Comparison of ENCODE assay signal across 8 cellular contexts in the genomic region with DNA sequence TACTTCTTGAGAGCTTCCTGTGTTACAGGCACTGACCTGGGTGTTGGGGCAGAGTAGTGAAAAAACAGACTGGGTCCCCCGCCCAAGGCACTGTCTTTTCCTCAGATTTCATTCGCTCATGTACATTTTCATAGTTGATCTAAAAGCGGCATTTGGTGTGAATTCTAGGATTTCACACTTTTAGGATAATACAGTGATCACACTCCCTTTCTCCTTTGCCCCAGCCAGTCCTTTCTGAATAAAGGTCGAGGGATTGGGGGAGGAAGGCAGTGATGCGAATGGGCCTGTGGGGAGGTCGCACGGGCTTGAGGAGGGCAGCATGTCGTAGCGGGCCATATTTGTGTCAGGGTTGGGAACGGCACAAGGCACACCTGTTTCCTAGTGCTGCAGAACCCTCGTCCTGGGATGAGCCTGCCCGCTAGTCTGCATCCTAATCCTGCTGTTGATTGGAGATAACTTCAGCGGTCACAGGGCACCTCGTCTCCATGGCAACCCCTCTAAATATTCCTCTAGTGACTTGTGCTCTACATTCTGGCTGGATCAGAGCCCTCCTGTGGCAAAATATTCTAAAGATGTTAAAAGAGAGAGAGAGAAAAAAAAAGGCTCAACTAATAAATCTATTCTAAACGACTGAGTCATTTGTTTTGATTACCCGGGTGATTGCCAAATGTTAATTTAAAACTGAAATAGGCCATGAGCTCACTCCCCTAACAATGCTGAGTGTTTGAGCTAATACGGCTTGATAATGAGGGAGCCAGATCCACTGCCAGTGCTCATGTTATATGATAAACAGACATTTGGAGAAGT. TPM values are rescaled to one million over a fixed set of nuclear protein-coding genes. Genes with fewer than 3 reads are reported as not detected.
DNase-seq lines count a peak whose midpoint lies in the region; ATAC-seq, FAIRE-seq and TF ChIP-seq lines count a peak whose summit lies in the region.

No MANE protein-coding gene starts in this region.

- no peak for TF ChIP-seq POLR2A in tibial nerve (IDR thresholded peaks at IDR 0.05)

- H3K36me3 Mint-ChIP-seq in activated naive CD8-positive, alpha-beta T cell treated with anti-CD3 and anti-CD28 coated beads, Interleukin-2, amount 50 U/mL, for 24 hours (ENCODE audit: low read depth), result no peaks in the 10 kb centered on the region
- peaks cover 5% of the 10 kb centered on the region for H3K36me3 Mint-ChIP-seq in stimulated activated effector memory CD8-positive, alpha-beta T cell treated with anti-CD3 and anti-CD28 coated beads, Interleukin-12 subunit alpha, Interleukin-12 subunit beta, amount 100 ng/mL, for 72 hours

- H3K27ac ChIP-seq in tibial nerve, result peak overlapping the region; percentile 48 to 85 (median 72)

- no peak for ATAC-seq in HG02970 (IDR thresholded peaks at IDR 0.05; ENCODE audit: low FRiP score, unreplicated experiment)
- ATAC-seq in activated naive CD8-positive, alpha-beta T cell treated with anti-CD3 and anti-CD28 coated beads, Interleukin-2, amount 50 U/mL, for 24 hours, result no peak
- ATAC-seq in stimulated activated effector memory CD8-positive, alpha-beta T cell treated with anti-CD3 and anti-CD28 coated beads, Interleukin-12 subunit alpha, Interleukin-12 subunit beta, amount 100 ng/mL, for 72 hours, result no peak

- no peaks in the 10 kb centered on the region for H3K9me3 ChIP-seq in tibial nerve

- H3K4me3 ChIP-seq in bronchial epithelial cell (ENCODE audit: low read depth, low read length) (no peak overlapping the region), tibial nerve (no peak overlapping the region)

- H3K27ac Mint-ChIP-seq in activated naive CD8-positive, alpha-beta T cell treated with anti-CD3 and anti-CD28 coated beads, Interleukin-2, amount 50 U/mL, for 24 hours, result no peak overlapping the region
- H3K27ac Mint-ChIP-seq in stimulated activated effector memory CD8-positive, alpha-beta T cell treated with anti-CD3 and anti-CD28 coated beads, Interleukin-12 subunit alpha, Interleukin-12 subunit beta, amount 100 ng/mL, for 72 hours, result no peak overlapping the region

- TF ChIP-seq EP300 in tibial nerve (IDR thresholded peaks at IDR 0.05), result peak in 1 of 2 donors; percentile 28

- peaks cover 0 to 24% (median 2%) of the 10 kb centered on the region in 4 donors for H3K4me1 ChIP-seq in tibial nerve

- no peaks in the 10 kb centered on the region for H3K36me3 ChIP-seq in bronchial epithelial cell (ENCODE audit: control insufficient read depth, insufficient read depth, low read length)
- no peaks in the 10 kb centered on the region for H3K36me3 ChIP-seq in tibial nerve

- H3K27me3 ChIP-seq in bronchial epithelial cell (ENCODE audit: control insufficient read depth, insufficient read depth, low read length), result no peaks in the 10 kb centered on the region
- H3K27me3 ChIP-seq in tibial nerve, result no peaks in the 10 kb centered on the region

- no peaks in the 10 kb centered on the region for H3K27me3 Mint-ChIP-seq in activated naive CD8-positive, alpha-beta T cell treated with anti-CD3 and anti-CD28 coated beads, Interleukin-2, amount 50 U/mL, for 24 hours

- 27 to 51% methylated on average over 17 of the region's 17 CpGs for WGBS in tibial nerve, 2 donors

- no peak for TF ChIP-seq CTCF in bronchial epithelial cell (IDR thresholded peaks at IDR 0.05; ENCODE audit: insufficient read depth, low read length, severe bottlenecking)
- no peak for TF ChIP-seq CTCF in tibial nerve (IDR thresholded peaks at IDR 0.05)

- peak; percentile 46 for DNase-seq in NCI-H146 (lab: John Stamatoyannopoulos, UW)
- peak; percentile 53 for DNase-seq in bronchial epithelial cell (ENCODE audit: low read depth)
- peak; percentile 68 for DNase-seq in islet precursor cell
- no peak for DNase-seq in tibial nerve (ENCODE audit: low spot score in 2 of 2)
- DNase-seq in activated naive CD8-positive, alpha-beta T cell treated with anti-CD3 and anti-CD28 coated beads, Interleukin-2, amount 50 U/mL, for 24 hours, result no peak
- no peak for DNase-seq in GM19238 (ENCODE audit: insufficient read length, low spot score)
- no peak for DNase-seq in stimulated activated effector memory CD8-positive, alpha-beta T cell treated with anti-CD3 and anti-CD28 coated beads, Interleukin-12 subunit alpha, Interleukin-12 subunit beta, amount 100 ng/mL, for 72 hours (ENCODE audit: low spot score in 2 of 2)

- FAIRE-seq in bronchial epithelial cell (lab: Jason Lieb, UNC), result no peak

- H3K9me3 Mint-ChIP-seq in activated naive CD8-positive, alpha-beta T cell treated with anti-CD3 and anti-CD28 coated beads, Interleukin-2, amount 50 U/mL, for 24 hours, result no peaks in the 10 kb centered on the region
- H3K9me3 Mint-ChIP-seq in stimulated activated effector memory CD8-positive, alpha-beta T cell treated with anti-CD3 and anti-CD28 coated beads, Interleukin-12 subunit alpha, Interleukin-12 subunit beta, amount 100 ng/mL, for 72 hours, result no peaks in the 10 kb centered on the region

- H3K4me3 Mint-ChIP-seq in activated naive CD8-positive, alpha-beta T cell treated with anti-CD3 and anti-CD28 coated beads, Interleukin-2, amount 50 U/mL, for 24 hours, result no peak overlapping the region
- no peak overlapping the region for H3K4me3 Mint-ChIP-seq in stimulated activated effector memory CD8-positive, alpha-beta T cell treated with anti-CD3 and anti-CD28 coated beads, Interleukin-12 subunit alpha, Interleukin-12 subunit beta, amount 100 ng/mL, for 72 hours

- no peaks in the 10 kb centered on the region for H3K4me1 Mint-ChIP-seq in activated naive CD8-positive, alpha-beta T cell treated with anti-CD3 and anti-CD28 coated beads, Interleukin-2, amount 50 U/mL, for 24 hours
- peaks cover 7% of the 10 kb centered on the region for H3K4me1 Mint-ChIP-seq in stimulated activated effector memory CD8-positive, alpha-beta T cell treated with anti-CD3 and anti-CD28 coated beads, Interleukin-12 subunit alpha, Interleukin-12 subunit beta, amount 100 ng/mL, for 72 hours

RNA-seq across cellular contexts. Expression of a gene that starts 21.8 kb away (rescaled TPM):
- 39.3 and 45.5 TPM in 2 replicates for total RNA-seq in bronchial epithelial cell
- total RNA-seq in tibial nerve, result 100 to 1,000 TPM; 246 to 749 (median 333) TPM

Comparison
In these comparisons a context has a peak if more than half of its experiments do, and no peak if none do; other contexts are left out.
1. DNase-seq: peak in NCI-H146 (single experiment), bronchial epithelial cell (single experiment) and islet precursor cell (single experiment); none in tibial nerve (0 of 2), activated naive CD8-positive, alpha-beta T cell treated with anti-CD3 and anti-CD28 coated beads, Interleukin-2, amount 50 U/mL, for 24 hours (single experiment), GM19238 (single experiment) and stimulated activated effector memory CD8-positive, alpha-beta T cell treated with anti-CD3 and anti-CD28 coated beads, Interleukin-12 subunit alpha, Interleukin-12 subunit beta, amount 100 ng/mL, for 72 hours (0 of 2).